In the genomic region with DNA sequence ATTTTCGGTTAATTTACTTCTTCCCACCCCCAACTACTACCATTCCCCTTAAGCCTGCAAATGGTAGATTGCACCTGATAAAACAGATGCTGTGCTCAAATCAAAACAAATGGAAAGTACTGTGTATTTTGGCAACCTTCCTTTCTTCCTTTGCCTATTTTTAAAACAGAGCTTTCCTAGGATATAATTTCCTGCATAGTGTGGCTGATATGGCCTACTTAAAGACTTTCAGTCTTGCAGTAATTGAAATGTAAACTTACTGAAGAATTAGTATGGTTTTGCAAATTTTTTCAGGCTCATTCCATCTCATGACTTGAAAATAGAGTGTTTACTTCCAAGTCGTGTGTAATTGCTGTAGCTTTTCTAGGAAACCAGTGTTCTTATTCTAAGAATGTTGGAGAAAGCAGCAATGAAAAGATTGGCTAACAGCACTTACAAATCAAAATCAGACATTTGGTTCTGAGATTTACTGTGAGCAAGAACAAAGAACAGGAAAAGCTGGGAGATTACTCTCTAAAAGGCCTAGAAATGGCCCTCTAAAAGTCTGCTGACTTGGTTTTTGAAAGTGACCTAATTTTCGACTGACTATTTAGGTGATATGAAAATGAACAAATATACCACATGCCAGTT, we compare ENCODE assay signal across 8 cellular contexts. TPM values are rescaled to one million over a fixed set of nuclear protein-coding genes. Genes with fewer than 3 reads are reported as not detected.
DNase-seq lines count a peak whose midpoint lies in the region.

No MANE protein-coding gene starts in this region.

- DNase-seq in NCI-H146 treated with DMSO at 0.1 percent for 48 hours (lab: John Stamatoyannopoulos, UW; ENCODE audit: unreplicated experiment) (peak; percentile 33), NCI-H146 (lab: John Stamatoyannopoulos, UW) (no peak), RPMI7951 (ENCODE audit: low read depth) (peak; percentile 46), fibroblast of gingiva (ENCODE audit: low read depth) (peak; percentile 92), putamen (ENCODE audit: low spot score) (peak; percentile 32), NCI-H187 treated with DMSO at 0.1 percent for 48 hours (lab: John Stamatoyannopoulos, UW) (no peak), DMS53 (lab: John Stamatoyannopoulos, UW) (no peak), GM03348 (ENCODE audit: low spot score) (no peak)

RNA-seq across cellular contexts. Expression of gene REEP3, which starts 52.0 kb away (rescaled TPM):
- total RNA-seq in RPMI7951 (2014; rRNA removed; shearing (Covaris generic)): 57.6 and 62.0 TPM in 2 replicates

Comparison
In these comparisons a context has a peak if more than half of its experiments do, and no peak if none do; other contexts are left out.
1. DNase-seq: peak in NCI-H146 treated with DMSO at 0.1 percent for 48 hours (single experiment), RPMI7951 (single experiment), fibroblast of gingiva (single experiment) and putamen (single experiment); none in NCI-H146 (single experiment), NCI-H187 treated with DMSO at 0.1 percent for 48 hours (single experiment), DMS53 (single experiment) and GM03348 (single experiment).